In genomic region chr11:83157755-83158473, GRCh38 we compare ENCODE assay signal across 1 cellular context.
TF ChIP-seq lines count a peak whose summit lies in the region.

No MANE protein-coding gene starts in this region.

TF ChIP-seq in K562, 482 proteins besides CTCF, POLR2A, EP300 and RAD21 (continued from another document and continues in another):
- TF ChIP-seq CHD7 (IDR thresholded peaks at IDR 0.05; ENCODE audit: low read depth, low read length) (no peak), USF1 (CRISPR knock-in tag; IDR thresholded peaks at IDR 0.05) (peak; percentile 49; the same call in 1 of the 2 replicates), ZNF740 (CRISPR knock-in tag; IDR thresholded peaks at IDR 0.05) (peak; percentile 97), ZNF740 (tag; IDR thresholded peaks at IDR 0.05) (peak in 1 of 2 experiments; percentile 94; a peak in 2 of 4 replicates), KLF6 (CRISPR knock-in tag; IDR thresholded peaks at IDR 0.05; ENCODE audit: borderline replicate concordance) (peak; percentile 82), ZNF24 (IDR thresholded peaks at IDR 0.05) (no peak), GABPA (tag; conservative IDR thresholded peaks at IDR 0.05; ENCODE audit: low read depth) (peak; percentile 71), HOXB6 (CRISPR knock-in tag; IDR thresholded peaks at IDR 0.05; ENCODE audit: borderline replicate concordance) (no peak), FOXA3 (CRISPR knock-in tag; conservative IDR thresholded peaks at IDR 0.05 in 1 of 2, IDR thresholded peaks at IDR 0.05 in 1 of 2) (no peak), ESRRA (IDR thresholded peaks at IDR 0.05; ENCODE audit: borderline replicate concordance, low read depth) (peak; percentile 17; the same call in 1 of the 2 replicates), KLF1 (tag; IDR thresholded peaks at IDR 0.05) (peak; percentile 95), ARID1B (IDR thresholded peaks at IDR 0.05) (peak; percentile 39), KLF10 (CRISPR knock-in tag; IDR thresholded peaks at IDR 0.05) (no peak), XRCC5 (IDR thresholded peaks at IDR 0.05; ENCODE audit: low read depth, low read length) (peak; percentile 45; the same call in 1 of the 2 replicates), NUFIP1 (IDR thresholded peaks at IDR 0.05; ENCODE audit: partially characterized antibody) (no peak), ZNF146 (CRISPR knock-in tag; IDR thresholded peaks at IDR 0.05; ENCODE audit: unreplicated experiment) (no peak), YY1 (IDR thresholded peaks at IDR 0.05; ENCODE audit: borderline replicate concordance in 1 of 3, control insufficient read depth in 1 of 3, extremely low read depth in 1 of 3, insufficient read depth in 3 of 3, insufficient read length in 1 of 3, insufficient replicate concordance in 2 of 3, low read depth in 1 of 3, low read length in 2 of 3) (peak; percentile 68 to 95 (median 88)), EP400 (IDR thresholded peaks at IDR 0.05) (peak; percentile 94), ZNF717 (CRISPR knock-in tag; IDR thresholded peaks at IDR 0.05) (0 out of 2 replicates have a peak, but pooled peaks have one; percentile 50), ZZZ3 (IDR thresholded peaks at IDR 0.05) (0 out of 2 replicates have a peak, but pooled peaks have one; percentile 11), RBM25 (IDR thresholded peaks at IDR 0.05; ENCODE audit: low read depth, low read length, severe bottlenecking) (peak; percentile 19), VEZF1 (CRISPR knock-in tag; IDR thresholded peaks at IDR 0.05) (peak; percentile 95), SUPT5H (IDR thresholded peaks at IDR 0.05) (peak; percentile 66), DPF2 (IDR thresholded peaks at IDR 0.05) (peak; percentile 48; the same call in 1 of the 2 replicates), GATAD2B (IDR thresholded peaks at IDR 0.05; ENCODE audit: borderline replicate concordance) (0 out of 2 replicates have a peak, but pooled peaks have one; percentile 20), THRAP3 (IDR thresholded peaks at IDR 0.05; ENCODE audit: borderline replicate concordance) (peak; percentile 52; the same call in 1 of the 2 replicates), MLLT1 (IDR thresholded peaks at IDR 0.05) (peak in 1 of 2 experiments; percentile 70; a peak in 2 of 4 replicates), PKNOX1 (IDR thresholded peaks at IDR 0.05) (0 out of 2 replicates have a peak, but pooled peaks have one; percentile 14), CXXC5 (CRISPR knock-in tag; IDR thresholded peaks at IDR 0.05) (0 out of 2 replicates have a peak, but pooled peaks have one; percentile 4), NONO (IDR thresholded peaks at IDR 0.05; ENCODE audit: low read depth in 2 of 2, low read length in 1 of 2) (no peak), CBFA2T3 (IDR thresholded peaks at IDR 0.05) (no peak; the same call in 1 of the 2 replicates)
